In genomic region chr21:17802568-17802967, GRCh38 we compare ENCODE assay signal across 16 cellular contexts. TPM values are rescaled to one million over a fixed set of nuclear protein-coding genes. Genes with fewer than 3 reads are reported as not detected.
DNase-seq lines count a peak whose midpoint lies in the region; ATAC-seq, FAIRE-seq and TF ChIP-seq lines count a peak whose summit lies in the region.
"Had no signal": no experiment of that assay in that cellular context is flagged by ENCODE, and none has a peak within 500 bp of the region (broad histone marks: within the 10 kb centered on the region; RNA-seq: fewer than 3 reads in every experiment).

No MANE protein-coding gene starts in this region.

- peak; percentile 69 for ATAC-seq in activated T-helper 17 cell treated with anti-CD3 and anti-CD28 coated beads, Interleukin-2, amount 50 U/mL, for 72 hours (replicated peaks)
- no peak for ATAC-seq in HG03342 (IDR thresholded peaks at IDR 0.05; ENCODE audit: unreplicated experiment)
- no peak for ATAC-seq in HG03108 (IDR thresholded peaks at IDR 0.05; ENCODE audit: unreplicated experiment)
- no peak for ATAC-seq in right cardiac atrium

- no peak overlapping the region for H3K4me3 ChIP-seq in right cardiac atrium (ENCODE audit: low read length)
- H3K4me3 ChIP-seq: BLaER1 had no signal

- peak; percentile 70 for DNase-seq in ACHN
- no peak for DNase-seq in GM12891 (ENCODE audit: insufficient read length, low spot score)
- DNase-seq in foreskin melanocyte: peak; percentile 58
- DNase-seq in right cardiac atrium: no peak
- no peak for DNase-seq in iPS-NIHi7 (ENCODE audit: extremely low spot score)
- DNase-seq: activated effector memory CD4-positive, alpha-beta T cell treated with Interleukin-2 at 50 U/mL for 16 hours; MV-4-11; NCI-H510A treated with DMSO at 0.1 percent for 48 hours; SHP77 treated with DMSO at 0.1 percent for 48 hours had no signal

- no peak overlapping the region for H3K27ac ChIP-seq in right cardiac atrium (ENCODE audit: low read length)
- H3K27ac ChIP-seq: BLaER1, neutrophil, WERI-Rb-1 had no signal

- H3K27me3 Mint-ChIP-seq in activated T-helper 17 cell treated with anti-CD3 and anti-CD28 coated beads, Interleukin-2, amount 50 U/mL, for 72 hours: no peaks in the 10 kb centered on the region

- in situ Hi-C loops in ACHN (cut with HindIII; ENCODE audit: low pct_ligation_motif_present, low pct_unique_long_range_greater_than_20kb, low sequenced_read_pairs): no loop called here

- no peak overlapping the region for H3K27ac Mint-ChIP-seq in activated T-helper 17 cell treated with anti-CD3 and anti-CD28 coated beads, Interleukin-2, amount 50 U/mL, for 72 hours

- H3K4me3 Mint-ChIP-seq in activated T-helper 17 cell treated with anti-CD3 and anti-CD28 coated beads, Interleukin-2, amount 50 U/mL, for 72 hours: peak overlapping the region; percentile 0

- WGBS in right cardiac atrium: 95% methylated on average over 1 of the region's 1 CpG

- peaks cover 6% of the 10 kb centered on the region for H3K9me3 Mint-ChIP-seq in activated T-helper 17 cell treated with anti-CD3 and anti-CD28 coated beads, Interleukin-2, amount 50 U/mL, for 72 hours

- peaks cover 4% of the 10 kb centered on the region for H3K4me1 ChIP-seq in right cardiac atrium (ENCODE audit: control insufficient read depth, insufficient read depth, low read length)
- H3K4me1 ChIP-seq: BLaER1 had no signal

- no peaks in the 10 kb centered on the region for H3K9me3 ChIP-seq in right cardiac atrium (ENCODE audit: control insufficient read depth, low read length)
- H3K9me3 ChIP-seq: neutrophil had no signal

- intact Hi-C loops in right cardiac atrium (cut with DNase I): no loop called here

- peaks cover 71% of the 10 kb centered on the region for H3K36me3 Mint-ChIP-seq in activated T-helper 17 cell treated with anti-CD3 and anti-CD28 coated beads, Interleukin-2, amount 50 U/mL, for 72 hours (ENCODE audit: low read depth)

- peaks cover 40% of the 10 kb centered on the region for H3K4me1 Mint-ChIP-seq in activated T-helper 17 cell treated with anti-CD3 and anti-CD28 coated beads, Interleukin-2, amount 50 U/mL, for 72 hours

- peak; percentile 20 for FAIRE-seq in GM12891 (lab: Jason Lieb, UNC)
- FAIRE-seq: frontal cortex had no signal

- no peaks in the 10 kb centered on the region for H3K27me3 ChIP-seq in right cardiac atrium (ENCODE audit: control insufficient read depth, insufficient read depth)
- H3K27me3 ChIP-seq: BLaER1, neutrophil had no signal

- TF ChIP-seq POLR2A in GM12891 (IDR thresholded peaks at IDR 0.05; ENCODE audit: low read depth, low read length): no peak

TF ChIP-seq in GM12891, 5 proteins besides CTCF, POLR2A, EP300 and RAD21:
- TF ChIP-seq PAX5 (IDR thresholded peaks at IDR 0.05; ENCODE audit: insufficient read depth, low read length, severe bottlenecking): no peak
- no peak for TF ChIP-seq TAF1 (IDR thresholded peaks at IDR 0.05; ENCODE audit: low read depth, low read length)
- TF ChIP-seq POU2F2 (IDR thresholded peaks at IDR 0.05; ENCODE audit: low read depth, low read length): no peak
- TF ChIP-seq POLR2AphosphoS5 (IDR thresholded peaks at IDR 0.05; ENCODE audit: low read depth, low read length): no peak
- no peak for TF ChIP-seq SPI1 (IDR thresholded peaks at IDR 0.05; ENCODE audit: low read depth, low read length)

RNA-seq across cellular contexts. Expression of gene C21orf91, which starts 16.6 kb away (rescaled TPM):
- polyA plus RNA-seq in GM12891 (2012; ENCODE audit: low read depth, missing spikeins): 11.2 TPM
- 10 to 100 TPM; 23.2 to 26.1 TPM for total RNA-seq in activated T-helper 17 cell treated with anti-CD3 and anti-CD28 coated beads, Interleukin-2, amount 50 U/mL, for 72 hours
- total RNA-seq in right cardiac atrium: 10 to 100 TPM in 1 of 4 donors, 1 to 10 TPM in 3; 8.8 to 11.7 (median 9.8) TPM
- polyA plus RNA-seq in right cardiac atrium: 3.6 TPM

Comparison
In these comparisons a context has a peak if more than half of its experiments do, and no peak if none do; other contexts are left out.
1. DNase-seq: peak in ACHN (single experiment) and foreskin melanocyte (single experiment); none in GM12891 (single experiment), right cardiac atrium (0 of 3) and iPS-NIHi7 (single experiment).